18 cellular contexts compared by ENCODE assay signal in the genomic region with DNA sequence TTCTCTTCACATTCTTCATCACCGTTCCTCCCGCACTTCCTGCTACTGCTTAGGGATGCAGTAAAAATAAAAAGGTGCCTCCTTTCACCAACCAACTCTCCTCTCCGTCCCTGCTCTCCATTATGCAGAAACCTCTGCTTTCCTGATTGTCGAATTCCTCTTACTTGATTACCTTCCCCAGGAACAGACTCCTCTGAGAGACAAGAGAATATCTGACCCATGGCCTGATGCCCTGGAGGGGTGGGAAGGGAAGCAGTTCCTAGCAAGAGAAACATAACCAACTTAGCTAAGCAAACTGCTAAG.
DNase-seq lines count a peak whose midpoint lies in the region; ATAC-seq and TF ChIP-seq lines count a peak whose summit lies in the region.
"Had no signal": no experiment of that assay in that cellular context is flagged by ENCODE, and none has a peak within 500 bp of the region (broad histone marks: within the 10 kb centered on the region; RNA-seq: fewer than 3 reads in every experiment).

No MANE protein-coding gene starts in this region.

- no peaks in the 10 kb centered on the region for H3K4me1 Mint-ChIP-seq in activated CD8-positive, alpha-beta memory T cell treated with anti-CD3 and anti-CD28 coated beads, Interleukin-2, amount 10 ng/mL, durations not matched to agents 7 days and 5 days
- H3K4me1 Mint-ChIP-seq in mesothelial cell of epicardium, result peaks cover 61% of the 10 kb centered on the region

- no peak overlapping the region for H3K4me3 ChIP-seq in Peyer's patch
- H3K4me3 ChIP-seq: BLaER1 treated with 17β-estradiol and CSF1 and Interleukin-3, amounts not matched to agents 10 nM and 100 nM; SJSA1 had no signal

- H3K27me3 ChIP-seq in Peyer's patch, result no peaks in the 10 kb centered on the region
- H3K27me3 ChIP-seq: BLaER1 treated with 17β-estradiol and CSF1 and Interleukin-3, amounts not matched to agents 10 nM and 100 nM; SJSA1 had no signal

- no peaks in the 10 kb centered on the region for H3K4me1 ChIP-seq in Peyer's patch
- H3K4me1 ChIP-seq: SJSA1 had no signal

- H3K36me3 Mint-ChIP-seq in activated CD8-positive, alpha-beta memory T cell treated with anti-CD3 and anti-CD28 coated beads, Interleukin-2, amount 10 ng/mL, durations not matched to agents 7 days and 5 days, result no peaks in the 10 kb centered on the region
- peaks cover 15% of the 10 kb centered on the region for H3K36me3 Mint-ChIP-seq in mesothelial cell of epicardium

- TF ChIP-seq POLR2A in Peyer's patch (IDR thresholded peaks at IDR 0.05), result no peak

- no peak overlapping the region for H3K4me3 Mint-ChIP-seq in activated CD8-positive, alpha-beta memory T cell treated with anti-CD3 and anti-CD28 coated beads, Interleukin-2, amount 10 ng/mL, durations not matched to agents 7 days and 5 days
- no peak overlapping the region for H3K4me3 Mint-ChIP-seq in mesothelial cell of epicardium

- CTCF ChIA-PET in activated CD8-positive, alpha-beta memory T cell treated with anti-CD3 and anti-CD28 coated beads, Interleukin-2, amount 10 ng/mL, durations not matched to agents 7 days and 5 days (lab: Charles Lee), result no interaction called here

- H3K36me3 ChIP-seq in Peyer's patch, result no peaks in the 10 kb centered on the region
- H3K36me3 ChIP-seq: BLaER1 treated with 17β-estradiol and CSF1 and Interleukin-3, amounts not matched to agents 10 nM and 100 nM; SJSA1 had no signal

- ATAC-seq in activated CD8-positive, alpha-beta memory T cell treated with anti-CD3 and anti-CD28 coated beads, Interleukin-2, amount 10 ng/mL, durations not matched to agents 7 days and 5 days, result no peak
- ATAC-seq in GM19452 (IDR thresholded peaks at IDR 0.05; ENCODE audit: unreplicated experiment), result no peak

- DNase-seq in activated CD8-positive, alpha-beta memory T cell treated with anti-CD3 and anti-CD28 coated beads, Interleukin-2, amount 10 ng/mL, durations not matched to agents 7 days and 5 days, result peak; percentile 4
- DNase-seq in activated CD8-positive, alpha-beta memory T cell treated with anti-CD3 and anti-CD28 coated beads, Interleukin-2, amount 50 U/mL, for 48 hours, result no peak
- DNase-seq in ecto neural progenitor cell (ENCODE audit: low spot score), result peak; percentile 41
- DNase-seq in mesothelial cell of epicardium (ENCODE audit: low spot score in 2 of 2, unreplicated experiment in 2 of 2), result no peak
- no peak for DNase-seq in medulla oblongata (ENCODE audit: extremely low spot score)
- DNase-seq in DMS 273 (lab: John Stamatoyannopoulos, UW; ENCODE audit: unreplicated experiment), result no peak
- DNase-seq in Peyer's patch, result no peak
- DNase-seq: 8988T, IMR-90, Kasumi-1, MV-4-11, NCI-H1436 treated with DMSO at 0.1 percent for 48 hours, NCI-H2081, NCI-H2227 treated with DMSO at 0.1 percent for 48 hours, RPMI8226 had no signal

- peaks cover 19% of the 10 kb centered on the region for H3K27me3 Mint-ChIP-seq in activated CD8-positive, alpha-beta memory T cell treated with anti-CD3 and anti-CD28 coated beads, Interleukin-2, amount 10 ng/mL, durations not matched to agents 7 days and 5 days
- H3K27me3 Mint-ChIP-seq in mesothelial cell of epicardium (ENCODE audit: low read depth), result no peaks in the 10 kb centered on the region

- H3K27ac Mint-ChIP-seq in activated CD8-positive, alpha-beta memory T cell treated with anti-CD3 and anti-CD28 coated beads, Interleukin-2, amount 10 ng/mL, durations not matched to agents 7 days and 5 days, result no peak overlapping the region
- H3K27ac Mint-ChIP-seq in mesothelial cell of epicardium, result peak overlapping the region; percentile 50

- no peaks in the 10 kb centered on the region for H3K9me3 Mint-ChIP-seq in activated CD8-positive, alpha-beta memory T cell treated with anti-CD3 and anti-CD28 coated beads, Interleukin-2, amount 10 ng/mL, durations not matched to agents 7 days and 5 days (ENCODE audit: low read depth)
- peaks cover 16% of the 10 kb centered on the region for H3K9me3 Mint-ChIP-seq in mesothelial cell of epicardium

- H3K9me3 ChIP-seq in Peyer's patch, result no peaks in the 10 kb centered on the region
- H3K9me3 ChIP-seq: BLaER1 treated with 17β-estradiol and CSF1 and Interleukin-3, amounts not matched to agents 10 nM and 100 nM; SJSA1 had no signal

- H3K27ac ChIP-seq in Peyer's patch, result no peak overlapping the region
- H3K27ac ChIP-seq: BLaER1 treated with 17β-estradiol and CSF1 and Interleukin-3, amounts not matched to agents 10 nM and 100 nM; SJSA1 had no signal

- no peak for TF ChIP-seq CTCF in mesothelial cell of epicardium (IDR thresholded peaks at IDR 0.05; ENCODE audit: unreplicated experiment)
- no peak for TF ChIP-seq CTCF in Peyer's patch (IDR thresholded peaks at IDR 0.05)

Comparison
In these comparisons a context has a peak if more than half of its experiments do, and no peak if none do; other contexts are left out.
1. DNase-seq: peak in activated CD8-positive, alpha-beta memory T cell treated with anti-CD3 and anti-CD28 coated beads, Interleukin-2, amount 10 ng/mL, durations not matched to agents 7 days and 5 days (single experiment) and ecto neural progenitor cell (single experiment); none in activated CD8-positive, alpha-beta memory T cell treated with anti-CD3 and anti-CD28 coated beads, Interleukin-2, amount 50 U/mL, for 48 hours (single experiment), mesothelial cell of epicardium (0 of 2), medulla oblongata (single experiment), DMS 273 (single experiment) and Peyer's patch (0 of 3).